In the genomic region with DNA sequence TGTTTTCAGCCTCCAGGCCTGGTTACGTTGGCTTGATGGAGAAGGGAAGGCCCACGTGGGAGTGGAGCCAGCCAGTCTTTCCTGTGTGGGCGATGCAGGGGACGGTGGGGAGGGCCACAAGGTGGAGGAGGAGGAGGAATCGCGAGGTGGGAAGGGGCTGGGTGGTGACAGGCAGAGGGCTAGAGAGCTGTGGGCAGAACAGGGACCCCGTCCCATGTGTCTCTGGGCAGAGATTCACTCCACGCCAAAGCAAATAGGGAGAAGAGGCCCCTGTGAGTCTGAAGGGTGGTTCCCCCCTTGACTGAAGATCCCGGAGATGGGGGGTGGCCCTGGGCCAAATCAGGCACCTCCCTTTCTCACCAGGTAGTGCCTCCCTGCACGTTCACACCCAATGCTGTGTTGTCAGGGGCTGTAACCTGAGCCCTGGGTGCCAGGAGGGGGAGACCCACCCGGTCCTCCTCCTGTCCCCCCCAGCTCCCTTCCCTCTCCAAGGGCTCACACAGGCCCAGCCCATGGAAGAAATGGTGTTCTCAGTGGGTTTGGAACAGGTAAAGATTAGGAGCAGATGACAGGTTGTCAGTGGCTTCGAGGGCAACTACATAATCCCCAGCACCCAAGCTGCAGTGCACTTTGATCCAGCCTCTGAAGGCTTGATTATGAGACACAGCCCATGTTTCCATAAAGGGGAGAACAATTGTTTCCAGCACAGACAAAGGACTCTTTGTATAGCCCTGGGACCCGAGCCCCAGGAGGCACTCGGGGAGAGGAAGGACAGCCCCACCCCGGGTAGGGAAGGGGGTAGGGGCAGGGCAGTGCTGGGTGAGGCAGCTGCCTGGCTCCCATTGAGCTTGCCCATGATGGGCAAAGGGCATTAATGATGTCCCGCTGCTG, we compare ENCODE assay signal across 11 cellular contexts. TPM values are rescaled to one million over a fixed set of nuclear protein-coding genes. Genes with fewer than 3 reads are reported as not detected.
DNase-seq lines count a peak whose midpoint lies in the region; ATAC-seq and TF ChIP-seq lines count a peak whose summit lies in the region.
"Had no signal": no experiment of that assay in that cellular context is flagged by ENCODE, and none has a peak within 500 bp of the region (broad histone marks: within the 10 kb centered on the region; RNA-seq: fewer than 3 reads in every experiment).

No MANE protein-coding gene starts in this region.

- WGBS in esophagus, 2 donors, result 29 to 37% methylated on average over 15 to 16 of the region's 16 CpGs

- peak overlapping the region; percentile 59 to 72 for H3K27ac ChIP-seq in esophagus (ENCODE audit: low read depth in 2 of 2, low read length in 1 of 2)

- H3K4me3 ChIP-seq in esophagus (ENCODE audit: low read depth in 1 of 2, low read length in 2 of 2), result no peak overlapping the region

- H3K4me1 ChIP-seq in esophagus (ENCODE audit: control insufficient read depth in 2 of 2, insufficient read depth in 2 of 2, low read length in 1 of 2), result peaks cover 0 to 23% of the 10 kb centered on the region in 2 donors

- DNase-seq in ELF-1 (ENCODE audit: low read depth, low spot score), result peak; percentile 14
- DNase-seq in NCI-H2196 (lab: John Stamatoyannopoulos, UW; ENCODE audit: unreplicated experiment), result peak; percentile 90
- no peak for DNase-seq in omental fat pad (ENCODE audit: low spot score)
- no peak for DNase-seq in glutamatergic neuron
- DNase-seq in erythroblast (lab: John Stamatoyannopoulos, UW), result no peak
- DNase-seq in islet precursor cell, result no peak
- DNase-seq: GDM1 had no signal

- no peak for TF ChIP-seq POLR2A in erythroblast (IDR thresholded peaks at IDR 0.05; ENCODE audit: low read length)

- H3K9me3 Mint-ChIP-seq in glutamatergic neuron (ENCODE audit: unreplicated experiment), result no peaks in the 10 kb centered on the region

- H3K27ac Mint-ChIP-seq in glutamatergic neuron (ENCODE audit: unreplicated experiment), result no peak overlapping the region
- H3K27ac Mint-ChIP-seq: IgD-negative memory B cell had no signal

- peaks cover 23% of the 10 kb centered on the region for H3K4me1 Mint-ChIP-seq in glutamatergic neuron (ENCODE audit: low read depth, unreplicated experiment)
- H3K4me1 Mint-ChIP-seq: IgD-negative memory B cell had no signal

- no peaks in the 10 kb centered on the region for H3K9me3 ChIP-seq in esophagus (ENCODE audit: control insufficient read depth in 2 of 2, insufficient read depth in 1 of 2, low read depth in 1 of 2, low read length in 1 of 2)

- no peaks in the 10 kb centered on the region for H3K36me3 Mint-ChIP-seq in glutamatergic neuron (ENCODE audit: unreplicated experiment)

- peaks cover 4% of the 10 kb centered on the region for H3K27me3 Mint-ChIP-seq in glutamatergic neuron (ENCODE audit: unreplicated experiment)

- no peaks in the 10 kb centered on the region for H3K27me3 ChIP-seq in esophagus (ENCODE audit: control insufficient read depth in 1 of 2, insufficient read depth in 2 of 2, low read length in 2 of 2)

- TF ChIP-seq CTCF in omental fat pad (IDR thresholded peaks at IDR 0.05) (no peak), glutamatergic neuron (IDR thresholded peaks at IDR 0.05; ENCODE audit: partially characterized antibody, unreplicated experiment) (no peak)

- no peaks in the 10 kb centered on the region for H3K36me3 ChIP-seq in esophagus (ENCODE audit: control insufficient read depth in 2 of 2, insufficient read depth in 2 of 2, low read length in 1 of 2)

- ATAC-seq in omental fat pad (ENCODE audit: low FRiP score) (peak; percentile 38), GM19395 (IDR thresholded peaks at IDR 0.05; ENCODE audit: unreplicated experiment) (no peak)

- no peak overlapping the region for H3K4me3 Mint-ChIP-seq in glutamatergic neuron (ENCODE audit: unreplicated experiment)
- H3K4me3 Mint-ChIP-seq: IgD-negative memory B cell had no signal

RNA-seq across cellular contexts. Expression of a gene that starts 37.7 kb away (rescaled TPM):
- under 1 TPM; 0.05 to 0.10 TPM for polyA plus RNA-seq in esophagus
- total RNA-seq in omental fat pad (under 1 TPM in 1 of 4 donors, not detected in 3; 0.16 TPM), glutamatergic neuron (ENCODE audit: unreplicated experiment) (not detected)
- total RNA-seq: astrocyte had no signal

RNA-seq across cellular contexts. Expression of a gene that starts 59.5 kb away (rescaled TPM):
- 10 to 100 TPM; 18.3 to 18.6 TPM for polyA plus RNA-seq in esophagus
- 10 to 100 TPM; 31.1 to 61.8 (median 43.0) TPM for total RNA-seq in omental fat pad
- total RNA-seq in glutamatergic neuron (ENCODE audit: unreplicated experiment), result 160 TPM

Comparison
In these comparisons a context has a peak if more than half of its experiments do, and no peak if none do; other contexts are left out.
1. DNase-seq: peak in ELF-1 (single experiment) and NCI-H2196 (single experiment); none in omental fat pad (single experiment), glutamatergic neuron (single experiment), erythroblast (0 of 2) and islet precursor cell (single experiment).